In the genomic region with DNA sequence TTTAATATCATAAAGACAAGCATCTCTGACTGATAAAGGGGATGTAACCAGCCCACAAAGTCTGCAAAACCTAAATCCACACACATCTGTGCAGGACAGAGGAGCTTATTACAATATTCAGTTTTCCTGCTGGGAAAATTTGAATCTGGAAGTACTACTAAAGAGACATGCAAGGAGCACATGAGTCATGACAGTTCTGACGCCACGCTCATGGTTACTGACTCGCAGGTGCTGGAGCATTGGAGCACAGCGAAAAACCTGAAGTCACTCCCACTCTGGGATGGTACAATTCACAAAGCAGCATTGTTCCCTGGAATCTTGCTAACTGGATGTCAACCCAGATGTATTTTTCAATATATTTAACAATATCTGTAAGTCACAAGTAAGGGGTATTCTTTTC, we compare ENCODE assay signal across 28 cellular contexts. TPM values are rescaled to one million over a fixed set of nuclear protein-coding genes. Genes with fewer than 3 reads are reported as not detected.
DNase-seq lines count a peak whose midpoint lies in the region; ATAC-seq, FAIRE-seq and TF ChIP-seq lines count a peak whose summit lies in the region.
"Had no signal": no experiment of that assay in that cellular context is flagged by ENCODE, and none has a peak within 500 bp of the region (broad histone marks: within the 10 kb centered on the region; RNA-seq: fewer than 3 reads in every experiment).

No MANE protein-coding gene starts in this region.

- TF ChIP-seq EP300 in K562 (IDR thresholded peaks at IDR 0.05; ENCODE audit: low read length): no peak

- DNase-seq in ELR (ENCODE audit: low read depth) (peak; percentile 58), NCI-H526 treated with DMSO at 0.1 percent for 48 hours (lab: John Stamatoyannopoulos, UW) (peak; percentile 39), K562 (ENCODE audit: extremely low read depth in 1 of 4, low spot score in 3 of 4) (no peak), kidney tubule cell (ENCODE audit: low spot score) (peak; percentile 85), COLO668 (lab: John Stamatoyannopoulos, UW; ENCODE audit: unreplicated experiment) (no peak), amniotic stem cell (lab: John Stamatoyannopoulos, UW) (no peak), NCI-H187 (lab: John Stamatoyannopoulos, UW) (no peak)
- DNase-seq: activated CD4-positive, alpha-beta T cell treated with anti-CD3 and anti-CD28 coated beads, Interleukin-2, amount 50 U/mL, for 48 hours; activated CD4-positive, CD25-positive, alpha-beta regulatory T cell; activated naive CD8-positive, alpha-beta T cell treated with anti-CD3 and anti-CD28 coated beads, Interleukin-2, amount 50 U/mL, for 24 hours; brain microvascular endothelial cell; effector memory CD4-positive, alpha-beta T cell; esophagus squamous epithelium; naive thymus-derived CD8-positive, alpha-beta T cell; NCI-H1092; NCI-H2081; NCI-H446 treated with DMSO at 0.1 percent for 48 hours; NK-92 treated with Interleukin-12 subunit alpha and Interleukin-12 subunit beta, amount 100 ng/mL, for 24 hours; stimulated activated CD4-positive, alpha-beta T cell treated with anti-CD3 and anti-CD28 coated beads, Interleukin-12 subunit alpha, Interleukin-12 subunit beta, amount 100 ng/mL, for 4 hours; stimulated activated CD4-positive, alpha-beta T cell treated with anti-CD3 and anti-CD28 coated beads, Interleukin-4, amount 100 ng/mL, for 4 hours; stimulated activated naive CD8-positive, alpha-beta T cell treated with anti-CD3 and anti-CD28 coated beads, Interleukin-15, amount 100 ng/mL, for 72 hours; T1000; trophoblast cell had no signal

- no peaks in the 10 kb centered on the region for H3K9me3 ChIP-seq in K562 (replicated peaks; ENCODE audit: control insufficient read depth, insufficient read depth, low read depth, low read length)
- H3K9me3 ChIP-seq: esophagus squamous epithelium, heart left ventricle had no signal

- BruUV-seq in K562 (replicated peaks; lab: Mats Ljungman, UMichigan): no TSS peak

- no peaks in the 10 kb centered on the region for H4K20me1 ChIP-seq in K562 (replicated peaks; ENCODE audit: control insufficient read depth, insufficient read depth, low read length)

- H2AFZ ChIP-seq in K562 (ENCODE audit: low read depth, low read length): no peak overlapping the region

- H3K9ac ChIP-seq in K562 (ENCODE audit: insufficient read depth in 1 of 2, low read depth in 2 of 2, low read length in 2 of 2): no peak overlapping the region

- peaks cover 8 to 12% of the 10 kb centered on the region in 2 experiments; a peak in 3 of 5 replicates for H3K4me1 ChIP-seq in K562 (replicated peaks in 1 of 2; ENCODE audit: control insufficient read depth in 2 of 2, insufficient read depth in 2 of 2, low read length in 2 of 2)
- H3K4me1 ChIP-seq: esophagus squamous epithelium had no signal

- in situ Hi-C loops in K562 (cut with MboI): no loop called here

- TF ChIP-seq CTCF in K562 (IDR thresholded peaks at IDR 0.05 in 2 of 3, conservative IDR thresholded peaks at IDR 0.05 in 1 of 3; ENCODE audit: insufficient read depth in 2 of 3, low read depth in 1 of 3, low read length in 3 of 3): no peak

- no peak for FAIRE-seq in K562 (lab: Jason Lieb, UNC)
- FAIRE-seq: colon had no signal

- peaks cover 0 to 2% of the 10 kb centered on the region in 2 experiments; a peak in 1 of 5 replicates for H3K27me3 ChIP-seq in K562 (ENCODE audit: control insufficient read depth in 2 of 2, insufficient read depth in 2 of 2, low read length in 2 of 2)

- H3K9me1 ChIP-seq in K562 (ENCODE audit: control insufficient read depth, insufficient read depth, low read length): no peaks in the 10 kb centered on the region

- CTCF ChIA-PET in K562 (lab: Yijun Ruan, JAX; ENCODE audit: low intra/inter-chr PET ratio): no interaction called here

- TF ChIP-seq POLR2A in K562 (conservative IDR thresholded peaks at IDR 0.05): no peak

- H3K4me3 ChIP-seq in K562: no peak overlapping the region
- H3K4me3 ChIP-seq: esophagus squamous epithelium, heart left ventricle, SK-N-MC had no signal

- no peak for TF ChIP-seq RAD21 in K562 (CRISPR knock-in tag; conservative IDR thresholded peaks at IDR 0.05 in 1 of 2, IDR thresholded peaks at IDR 0.05 in 1 of 2)

- H3K79me2 ChIP-seq in K562 (ENCODE audit: control insufficient read depth, insufficient read depth, low read length): no peaks in the 10 kb centered on the region

- no peaks in the 10 kb centered on the region for H3K36me3 ChIP-seq in K562 (ENCODE audit: control insufficient read depth, insufficient read depth, low read length)
- H3K36me3 ChIP-seq: brain microvascular endothelial cell, esophagus squamous epithelium, heart left ventricle had no signal

- intact Hi-C loops in K562 (cut with micrococcal nuclease): no loop called here

- WGBS in K562 (ENCODE audit: insufficient coverage, low coverage, missing lambda C conversion rate): 34% methylated on average over 4 of the region's 4 CpGs

- ATAC-seq in K562 (no peak), HG03025 (IDR thresholded peaks at IDR 0.05; ENCODE audit: low FRiP score, unreplicated experiment) (no peak)
- ATAC-seq: activated naive CD8-positive, alpha-beta T cell treated with anti-CD3 and anti-CD28 coated beads, Interleukin-2, amount 50 U/mL, for 24 hours; heart left ventricle; left lobe of liver; naive thymus-derived CD8-positive, alpha-beta T cell; stimulated activated naive CD8-positive, alpha-beta T cell treated with anti-CD3 and anti-CD28 coated beads, Interleukin-15, amount 100 ng/mL, for 72 hours had no signal

- no peak overlapping the region for H3K4me2 ChIP-seq in K562 (ENCODE audit: insufficient read depth, low read length)

- H3K27ac ChIP-seq in K562 (ENCODE audit: extremely low read depth, low read depth, low read length): no peak overlapping the region
- H3K27ac ChIP-seq: brain microvascular endothelial cell, esophagus squamous epithelium, heart left ventricle, SK-N-MC had no signal

- POLR2A ChIA-PET in K562 (lab: Yijun Ruan, JAX): interaction anchor here (0.6 to 1.4 kb wide), 2 partner anchors 11 to 32 kb away, joined by 3 to 5 read pairs; no protein-coding TSS in a partner anchor

TF ChIP-seq in K562, 482 proteins besides CTCF, POLR2A, EP300 and RAD21:
- no peak for TF ChIP-seq RCOR1 (IDR thresholded peaks at IDR 0.05; ENCODE audit: borderline replicate concordance in 1 of 2, low read depth in 2 of 2, low read length in 2 of 2)
- peak; percentile 87; the same call in 1 of the 2 replicates for TF ChIP-seq ZNF41 (CRISPR knock-in tag; conservative IDR thresholded peaks at IDR 0.05)

RNA-seq across cellular contexts. Expression of gene ISL2, which starts 7.6 kb away (rescaled TPM):
- total RNA-seq in K562 (2011; cell fraction: chromatin; rRNA removed; ENCODE audit: low replicate concordance): 15.2 and 35.8 TPM in 2 replicates
- total RNA-seq in K562 (2011; cell fraction: nucleolus; rRNA removed): 27.8 and 28.4 TPM in 2 replicates
- 14.1 and 16.9 TPM in 2 replicates for total RNA-seq in K562 (2011; cell fraction: nucleoplasm; rRNA removed)
- total RNA-seq in K562 (2014; rRNA removed): 15.7 and 16.7 TPM in 2 replicates
- 2.9 and 3.4 TPM in 2 replicates for total RNA-seq in K562 (2014; rRNA removed; fragmentation: Illumina TruSeq; extraction: Trizol)
- 4.7 and 4.8 TPM in 2 replicates for total RNA-seq in K562 (2015; rRNA removed; fragmentation: Illumina TruSeq; extraction: Trizol)
- 17.6 and 23.7 TPM in 2 replicates for total RNA-seq in K562 (2021)
- polyA plus RNA-seq in K562 (2011; rRNA removed): 4.0 and 5.7 TPM in 2 replicates
- polyA plus RNA-seq in K562 (2011; cell fraction: cytosol; rRNA removed): 11.2 and 13.3 TPM in 2 replicates
- 44.7 and 63.1 TPM in 2 replicates for polyA plus RNA-seq in K562 (2011; cell fraction: nucleus; rRNA removed)
- 7.7 and 17.9 TPM in 2 replicates for polyA plus RNA-seq in K562 (2012)
- 4.0 and 9.0 TPM in 2 replicates for polyA plus RNA-seq in K562 (2014; fragmentation: Illumina TruSeq; extraction: Trizol)
- under 1 TPM; 0.15 to 0.35 TPM for polyA plus RNA-seq in K562 (2014; fragmentation: Nextera tagmentation; extraction: Ambion mirVana)
- polyA plus RNA-seq in K562 (2014; rRNA removed): 16.7 and 17.0 TPM in 2 replicates
- polyA minus RNA-seq in K562 (2011; rRNA and poly(A)+ RNA removed): 3.1 and 3.9 TPM in 2 replicates
- 4.4 and 9.8 TPM in 2 replicates for polyA minus RNA-seq in K562 (2011; cell fraction: cytosol; rRNA and poly(A)+ RNA removed)
- polyA minus RNA-seq in K562 (2011; cell fraction: nucleus; rRNA and poly(A)+ RNA removed): 16.2 and 19.0 TPM in 2 replicates
- total RNA-seq: heart left ventricle; left lobe of liver; naive thymus-derived CD8-positive, alpha-beta T cell had no signal
- polyA plus RNA-seq: heart left ventricle; naive thymus-derived CD8-positive, alpha-beta T cell had no signal

RNA-seq across cellular contexts. Expression of gene ETFA, which starts 17.7 kb away (rescaled TPM):
- total RNA-seq in K562 (2011; cell fraction: chromatin; rRNA removed; ENCODE audit: low replicate concordance): 146 and 261 TPM in 2 replicates
- 96.2 and 100 TPM in 2 replicates for total RNA-seq in K562 (2011; cell fraction: nucleolus; rRNA removed)
- 157 and 209 TPM in 2 replicates for total RNA-seq in K562 (2011; cell fraction: nucleoplasm; rRNA removed)
- total RNA-seq in K562 (2014; rRNA removed): 161 and 191 TPM in 2 replicates
- 312 and 341 TPM in 2 replicates for total RNA-seq in K562 (2014; rRNA removed; fragmentation: Illumina TruSeq; extraction: Trizol)
- 210 and 240 TPM in 2 replicates for total RNA-seq in K562 (2015; rRNA removed; fragmentation: Illumina TruSeq; extraction: Trizol)
- total RNA-seq in K562 (2021): 258 and 263 TPM in 2 replicates
- 394 and 543 TPM in 2 replicates for polyA plus RNA-seq in K562 (2011; rRNA removed)
- 152 and 278 TPM in 2 replicates for polyA plus RNA-seq in K562 (2011; cell fraction: cytosol; rRNA removed)
- 72.1 and 126 TPM in 2 replicates for polyA plus RNA-seq in K562 (2011; cell fraction: nucleus; rRNA removed)
- polyA plus RNA-seq in K562 (2012): 193 and 269 TPM in 2 replicates
- 232 and 238 TPM in 2 replicates for polyA plus RNA-seq in K562 (2014; fragmentation: Illumina TruSeq; extraction: Trizol)
- polyA plus RNA-seq in K562 (2014; fragmentation: Nextera tagmentation; extraction: Ambion mirVana): 100 to 1,000 TPM; 130 to 134 TPM
- polyA plus RNA-seq in K562 (2014; rRNA removed): 200 and 253 TPM in 2 replicates
- polyA minus RNA-seq in K562 (2011; rRNA and poly(A)+ RNA removed): 348 and 381 TPM in 2 replicates
- polyA minus RNA-seq in K562 (2011; cell fraction: cytosol; rRNA and poly(A)+ RNA removed): 108 and 109 TPM in 2 replicates
- polyA minus RNA-seq in K562 (2011; cell fraction: nucleus; rRNA and poly(A)+ RNA removed): 49.1 and 73.3 TPM in 2 replicates

Comparison
In these comparisons a context has a peak if more than half of its experiments do, and no peak if none do; other contexts are left out.
1. DNase-seq: peak in ELR (single experiment), NCI-H526 treated with DMSO at 0.1 percent for 48 hours (single experiment) and kidney tubule cell (single experiment); none in K562 (0 of 4), COLO668 (single experiment), amniotic stem cell (single experiment) and NCI-H187 (0 of 2).